In genomic region chr12:124173692-124174091, GRCh38 we compare ENCODE assay signal across 1 cellular context.
TF ChIP-seq lines count a peak whose summit lies in the region.

No MANE protein-coding gene starts in this region.

TF ChIP-seq in HEK293, 187 proteins besides CTCF, POLR2A, EP300 and RAD21 (continued from another document):
- TF ChIP-seq PRDM4 (tag by site-specific recombination; IDR thresholded peaks at IDR 0.05) (no peak), MEIS1 (CRISPR knock-in tag; IDR thresholded peaks at IDR 0.05; ENCODE audit: borderline replicate concordance) (no peak), TSHZ1 (tag by site-specific recombination; IDR thresholded peaks at IDR 0.05; ENCODE audit: borderline replicate concordance) (no peak)
